Comparison of ENCODE assay signal across 8 cellular contexts in genomic region chr16:68538880-68539701, GRCh38. TPM values are rescaled to one million over a fixed set of nuclear protein-coding genes. Genes with fewer than 3 reads are reported as not detected.
DNase-seq lines count a peak whose midpoint lies in the region; ATAC-seq and TF ChIP-seq lines count a peak whose summit lies in the region.

Gene ZFP90, plus strand, starts transcription at chr16:68539291. Its CDS starts 502 bp downstream, at chr16:68539793.

- peak within 1 kb of the TSS; percentile 94 for H3K4me3 Mint-ChIP-seq in activated naive CD4-positive, alpha-beta T cell treated with anti-CD3 and anti-CD28 coated beads, Interleukin-2, amount 50 U/mL, for 24 hours
- H3K4me3 Mint-ChIP-seq in glutamatergic neuron (ENCODE audit: unreplicated experiment) (peak within 1 kb of the TSS; percentile 94), osteocyte (ENCODE audit: unreplicated experiment) (peak within 1 kb of the TSS; percentile 93)

- peak within 1 kb of the TSS; percentile 95 for H3K4me3 ChIP-seq in thoracic aorta

- H3K27me3 ChIP-seq in thoracic aorta (replicated peaks; ENCODE audit: insufficient read depth): no peaks in the 10 kb centered on the region

- no peaks in the 10 kb centered on the region for H3K9me3 Mint-ChIP-seq in activated naive CD4-positive, alpha-beta T cell treated with anti-CD3 and anti-CD28 coated beads, Interleukin-2, amount 50 U/mL, for 24 hours
- peaks cover 2% of the 10 kb centered on the region for H3K9me3 Mint-ChIP-seq in glutamatergic neuron (ENCODE audit: unreplicated experiment)
- H3K9me3 Mint-ChIP-seq in osteocyte (ENCODE audit: unreplicated experiment): peaks cover 7% of the 10 kb centered on the region

- peaks cover 12% of the 10 kb centered on the region for H3K36me3 Mint-ChIP-seq in activated naive CD4-positive, alpha-beta T cell treated with anti-CD3 and anti-CD28 coated beads, Interleukin-2, amount 50 U/mL, for 24 hours
- H3K36me3 Mint-ChIP-seq in glutamatergic neuron (ENCODE audit: unreplicated experiment) (peaks cover 25% of the 10 kb centered on the region), osteocyte (ENCODE audit: unreplicated experiment) (peaks cover 32% of the 10 kb centered on the region)

- peak within 1 kb of the TSS; percentile 99 for H3K27ac Mint-ChIP-seq in activated naive CD4-positive, alpha-beta T cell treated with anti-CD3 and anti-CD28 coated beads, Interleukin-2, amount 50 U/mL, for 24 hours
- peak within 1 kb of the TSS; percentile 98 for H3K27ac Mint-ChIP-seq in glutamatergic neuron (ENCODE audit: unreplicated experiment)
- H3K27ac Mint-ChIP-seq in osteocyte (ENCODE audit: unreplicated experiment): peak within 1 kb of the TSS; percentile 97

- H3K4me1 ChIP-seq in thoracic aorta (ENCODE audit: control insufficient read depth in 1 of 2, low read depth in 2 of 2): peaks cover 4 to 6% of the 10 kb centered on the region in 2 donors

- DNase-seq in GF-D8 (lab: John Stamatoyannopoulos, UW) (peak; percentile 19), HEK293T (ENCODE audit: extremely low spot score) (peak; percentile 98), MV-4-11 (lab: John Stamatoyannopoulos, UW) (peak; percentile 80), glutamatergic neuron (peak; percentile 96), osteocyte (ENCODE audit: extremely low spot score, unreplicated experiment) (peak; percentile 97), thoracic aorta (ENCODE audit: low spot score) (peak; percentile 59)

- H3K36me3 ChIP-seq in thoracic aorta: peaks cover 2% of the 10 kb centered on the region

- CTCF ChIA-PET in HEK293T (lab: Yijun Ruan, JAX): interaction anchor here (0.7 kb wide), 1 partner anchor 18 kb away, joined by 4 read pairs; no protein-coding TSS in a partner anchor

- POLR2A ChIA-PET in HEK293T (lab: Yijun Ruan, JAX): interaction anchor here (0.9 to 1.2 kb wide), 2 partner anchors 9 to 51 kb away, joined by 3 read pairs; no protein-coding TSS in a partner anchor

- H3K27me3 Mint-ChIP-seq in activated naive CD4-positive, alpha-beta T cell treated with anti-CD3 and anti-CD28 coated beads, Interleukin-2, amount 50 U/mL, for 24 hours: no peaks in the 10 kb centered on the region
- H3K27me3 Mint-ChIP-seq in glutamatergic neuron (ENCODE audit: unreplicated experiment) (peaks cover 6% of the 10 kb centered on the region), osteocyte (ENCODE audit: unreplicated experiment) (no peaks in the 10 kb centered on the region)

- TF ChIP-seq CTCF in glutamatergic neuron (IDR thresholded peaks at IDR 0.05; ENCODE audit: partially characterized antibody, unreplicated experiment) (no peak), osteocyte (IDR thresholded peaks at IDR 0.05) (no peak), thoracic aorta (IDR thresholded peaks at IDR 0.05) (no peak)

- H3K27ac ChIP-seq in thoracic aorta: peak within 1 kb of the TSS in 1 of 2 donors; percentile 44

- no peaks in the 10 kb centered on the region for H3K9me3 ChIP-seq in thoracic aorta

- ATAC-seq in SK-N-SH treated with all-trans-retinoic acid at 6 μM for 48 hours (peak; percentile 98), thoracic aorta (ENCODE audit: insufficient number of reproducible peaks, low FRiP score, low read depth) (peak; percentile 43)

- H3K4me1 Mint-ChIP-seq in activated naive CD4-positive, alpha-beta T cell treated with anti-CD3 and anti-CD28 coated beads, Interleukin-2, amount 50 U/mL, for 24 hours: peaks cover 21% of the 10 kb centered on the region
- H3K4me1 Mint-ChIP-seq in glutamatergic neuron (ENCODE audit: low read depth, unreplicated experiment): peaks cover 6% of the 10 kb centered on the region
- peaks cover 14% of the 10 kb centered on the region for H3K4me1 Mint-ChIP-seq in osteocyte (ENCODE audit: unreplicated experiment)

TF ChIP-seq in HEK293T, 16 proteins besides CTCF, POLR2A, EP300 and RAD21:
- TF ChIP-seq TARDBP (IDR thresholded peaks at IDR 0.05) (no peak), FOXA1 (IDR thresholded peaks at IDR 0.05) (no peak), LEF1 (IDR thresholded peaks at IDR 0.05; ENCODE audit: borderline replicate concordance) (no peak), HDGF (IDR thresholded peaks at IDR 0.05; ENCODE audit: borderline replicate concordance) (no peak), ARNT (IDR thresholded peaks at IDR 0.05) (no peak), ZNF384 (IDR thresholded peaks at IDR 0.05) (no peak), L3MBTL2 (conservative IDR thresholded peaks at IDR 0.05) (peak; percentile 72), BHLHE40 (IDR thresholded peaks at IDR 0.05; ENCODE audit: borderline replicate concordance) (no peak), SUZ12 (IDR thresholded peaks at IDR 0.05) (no peak), PKNOX1 (IDR thresholded peaks at IDR 0.05) (peak; percentile 66), NFRKB (IDR thresholded peaks at IDR 0.05) (no peak), CTBP1 (IDR thresholded peaks at IDR 0.05; ENCODE audit: borderline replicate concordance) (no peak), FOXM1 (IDR thresholded peaks at IDR 0.05; ENCODE audit: borderline replicate concordance) (no peak), SP1 (IDR thresholded peaks at IDR 0.05) (no peak), FOXK2 (IDR thresholded peaks at IDR 0.05) (no peak), ELF4 (IDR thresholded peaks at IDR 0.05) (no peak)

TF ChIP-seq in SK-N-SH treated with all-trans-retinoic acid at 6 μM for 48 hours, 23 proteins besides CTCF, POLR2A, EP300 and RAD21:
- TF ChIP-seq TCF4 (CRISPR knock-in tag; IDR thresholded peaks at IDR 0.05; ENCODE audit: borderline replicate concordance): no peak
- 0 out of 2 replicates have a peak, but pooled peaks have one; percentile 38 for TF ChIP-seq TSHZ2 (CRISPR knock-in tag; IDR thresholded peaks at IDR 0.05)

RNA-seq across cellular contexts. Expression of gene ZFP90, which starts in this region (rescaled TPM):
- total RNA-seq in glutamatergic neuron (ENCODE audit: unreplicated experiment) (87.0 TPM), osteocyte (34.8 and 36.3 TPM in 2 replicates), thoracic aorta (10 to 100 TPM; 26.6 to 29.5 TPM)

Comparison
In these comparisons a context has a peak if more than half of its experiments do, and no peak if none do; other contexts are left out.
1. DNase-seq: peak in every context shown above with its lines; median percentile 98 in HEK293T; 97 in osteocyte; 96 in glutamatergic neuron; 80 in MV-4-11; 59 in thoracic aorta; 19 in GF-D8.